ENCODE assay signal across 8 cellular contexts in the genomic region with DNA sequence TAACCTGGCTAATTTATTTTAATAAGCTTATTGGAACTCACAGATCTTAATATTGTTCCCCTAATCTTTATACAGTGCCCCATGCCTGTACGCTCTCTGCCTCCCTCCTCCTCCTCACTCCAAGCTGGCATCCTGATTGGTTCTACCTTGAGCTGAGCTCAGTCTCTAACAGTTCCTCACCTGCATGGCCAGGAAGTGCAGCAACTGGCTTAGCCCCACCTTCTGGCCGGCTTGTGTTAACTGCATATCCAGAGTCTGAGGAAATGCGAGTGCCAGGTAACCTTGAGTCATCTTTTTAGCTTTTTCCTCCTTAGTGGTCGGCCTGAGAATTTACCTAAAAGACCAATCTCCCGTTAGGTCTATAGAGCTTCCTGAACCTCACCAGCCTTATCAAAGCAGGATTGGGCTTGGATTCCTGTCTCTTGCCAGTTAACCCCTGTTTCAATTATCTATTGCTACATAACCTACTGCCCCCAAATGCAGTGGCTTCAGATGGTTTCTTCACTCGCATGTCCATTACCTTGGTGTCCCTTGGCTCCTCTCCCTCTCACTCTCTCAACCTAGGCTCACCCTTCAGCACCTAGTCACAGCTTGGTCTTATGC.
A peak's percentile ranks its signal among the peaks of the same experiment; 100 is the strongest.
DNase-seq lines count a peak whose midpoint lies in the region; ATAC-seq, FAIRE-seq and TF ChIP-seq lines count a peak whose summit lies in the region.

No MANE protein-coding gene starts in this region.

- no peak overlapping the region for H2BK12ac ChIP-seq in mesenchymal stem cell (ENCODE audit: low read length in 2 of 2)

- no peaks in the 10 kb centered on the region for H3K79me2 ChIP-seq in hepatocyte

- H3K79me1 ChIP-seq in mesenchymal stem cell (replicated peaks; ENCODE audit: low read length, poor library complexity, severe bottlenecking): no peaks in the 10 kb centered on the region

- no peak for ATAC-seq in GM21528 (IDR thresholded peaks at IDR 0.05; ENCODE audit: low FRiP score, unreplicated experiment)

- H3K27me3 ChIP-seq in hepatocyte: no peaks in the 10 kb centered on the region
- H3K27me3 ChIP-seq in mesenchymal stem cell (ENCODE audit: control insufficient read depth in 1 of 2, insufficient read depth in 1 of 2, low read length in 2 of 2): no peaks in the 10 kb centered on the region

- no peak overlapping the region for H3K4ac ChIP-seq in mesenchymal stem cell (ENCODE audit: low read depth in 1 of 2, low read length in 2 of 2)

- H3K18ac ChIP-seq in mesenchymal stem cell (ENCODE audit: low read depth in 1 of 2, low read length in 2 of 2): no peak overlapping the region

- H3K4me2 ChIP-seq in hepatocyte (no peak overlapping the region), mesenchymal stem cell (ENCODE audit: low read length, poor library complexity, severe bottlenecking) (no peak overlapping the region)

- H2BK15ac ChIP-seq in mesenchymal stem cell (ENCODE audit: low read depth, poor library complexity, severe bottlenecking): no peak overlapping the region

- no peak overlapping the region for H2BK120ac ChIP-seq in mesenchymal stem cell (ENCODE audit: low read depth, low read length)

- H2BK5ac ChIP-seq in mesenchymal stem cell (ENCODE audit: low read depth, low read length, poor library complexity, severe bottlenecking): no peak overlapping the region

- no peak overlapping the region for H4K8ac ChIP-seq in mesenchymal stem cell (ENCODE audit: low read length)

- H4K91ac ChIP-seq in mesenchymal stem cell (ENCODE audit: low read length): no peak overlapping the region

- TF ChIP-seq CTCF in hepatocyte (IDR thresholded peaks at IDR 0.05; ENCODE audit: poor library complexity): peak; percentile 54

- H3K4me1 ChIP-seq in hepatocyte (ENCODE audit: insufficient read depth) (no peaks in the 10 kb centered on the region), mesenchymal stem cell (ENCODE audit: control insufficient read depth, insufficient read depth, low read depth, low read length) (no peaks in the 10 kb centered on the region)

- H2AFZ ChIP-seq in hepatocyte (no peak overlapping the region), mesenchymal stem cell (ENCODE audit: low read depth, low read length) (no peak overlapping the region)

- no peaks in the 10 kb centered on the region for H3K9me3 ChIP-seq in hepatocyte (ENCODE audit: low read depth)
- peaks cover 12% of the 10 kb centered on the region for H3K9me3 ChIP-seq in mesenchymal stem cell (ENCODE audit: control insufficient read depth, low read length)

- no peak overlapping the region for H2AK5ac ChIP-seq in mesenchymal stem cell (ENCODE audit: low read length, severe bottlenecking)

- peak; percentile 43 for FAIRE-seq in H54 (lab: Jason Lieb, UNC)

- no peak overlapping the region for H3K4me3 ChIP-seq in hepatocyte
- no peak overlapping the region for H3K4me3 ChIP-seq in mesenchymal stem cell (ENCODE audit: insufficient read depth in 1 of 2, low read depth in 1 of 2, low read length in 2 of 2)

- H3K36me3 ChIP-seq in hepatocyte (replicated peaks; ENCODE audit: insufficient read depth, low read depth) (no peaks in the 10 kb centered on the region), mesenchymal stem cell (ENCODE audit: control insufficient read depth in 1 of 2, insufficient read depth in 2 of 2, low read depth in 1 of 2, low read length in 2 of 2) (no peaks in the 10 kb centered on the region)

- H3K14ac ChIP-seq in mesenchymal stem cell (ENCODE audit: low read length in 2 of 2): no peak overlapping the region

- 70% methylated on average over 6 of the region's 6 CpGs for WGBS in hepatocyte (ENCODE audit: low lambda C conversion rate, missing lambda C conversion rate)
- 62% methylated on average over 5 of the region's 6 CpGs for WGBS in mesenchymal stem cell

- H4K20me1 ChIP-seq in hepatocyte (ENCODE audit: insufficient read depth, poor library complexity, severe bottlenecking): no peaks in the 10 kb centered on the region

- DNase-seq in DMS153 treated with DMSO at 0.1 percent for 48 hours (lab: John Stamatoyannopoulos, UW; ENCODE audit: unreplicated experiment) (peak; percentile 35), H54 (ENCODE audit: insufficient read length, low spot score) (no peak), NCI-H510A (lab: John Stamatoyannopoulos, UW) (peak; percentile 24), hepatocyte (ENCODE audit: low spot score) (peak; percentile 79), mesenchymal stem cell (no peak)
- DNase-seq in activated T-cell treated with anti-CD3 and anti-CD28 coated beads, Interleukin-2, amount 50 U/mL, for 1 hour: peak; percentile 49
- peak; percentile 13 to 14 for DNase-seq in stimulated activated CD8-positive, alpha-beta memory T cell treated with anti-CD3 and anti-CD28 coated beads, Interleukin-2, amount 100 ng/mL, for 48 hours (ENCODE audit: low read depth in 2 of 2)

- no peak overlapping the region for H3K23ac ChIP-seq in mesenchymal stem cell (ENCODE audit: low read length in 2 of 2)

- no peaks in the 10 kb centered on the region for H3K9me2 ChIP-seq in hepatocyte (replicated peaks; ENCODE audit: insufficient read depth)

- TF ChIP-seq POLR2A in H54 (IDR thresholded peaks at IDR 0.05; ENCODE audit: low read depth, low read length): no peak

- no peak overlapping the region for H3K9ac ChIP-seq in mesenchymal stem cell (ENCODE audit: low read length)

- H3K27ac ChIP-seq in hepatocyte (no peak overlapping the region), mesenchymal stem cell (ENCODE audit: low read length, poor library complexity, severe bottlenecking) (no peak overlapping the region)

Comparison
In these comparisons a context has a peak if more than half of its experiments do, and no peak if none do; other contexts are left out.
1. DNase-seq: peak in DMS153 treated with DMSO at 0.1 percent for 48 hours (single experiment), NCI-H510A (single experiment), activated T-cell treated with anti-CD3 and anti-CD28 coated beads, Interleukin-2, amount 50 U/mL, for 1 hour (single experiment), hepatocyte (single experiment) and stimulated activated CD8-positive, alpha-beta memory T cell treated with anti-CD3 and anti-CD28 coated beads, Interleukin-2, amount 100 ng/mL, for 48 hours (2 of 2); none in H54 (single experiment) and mesenchymal stem cell (single experiment).